ENCODE assay signal across 20 cellular contexts in the genomic region with DNA sequence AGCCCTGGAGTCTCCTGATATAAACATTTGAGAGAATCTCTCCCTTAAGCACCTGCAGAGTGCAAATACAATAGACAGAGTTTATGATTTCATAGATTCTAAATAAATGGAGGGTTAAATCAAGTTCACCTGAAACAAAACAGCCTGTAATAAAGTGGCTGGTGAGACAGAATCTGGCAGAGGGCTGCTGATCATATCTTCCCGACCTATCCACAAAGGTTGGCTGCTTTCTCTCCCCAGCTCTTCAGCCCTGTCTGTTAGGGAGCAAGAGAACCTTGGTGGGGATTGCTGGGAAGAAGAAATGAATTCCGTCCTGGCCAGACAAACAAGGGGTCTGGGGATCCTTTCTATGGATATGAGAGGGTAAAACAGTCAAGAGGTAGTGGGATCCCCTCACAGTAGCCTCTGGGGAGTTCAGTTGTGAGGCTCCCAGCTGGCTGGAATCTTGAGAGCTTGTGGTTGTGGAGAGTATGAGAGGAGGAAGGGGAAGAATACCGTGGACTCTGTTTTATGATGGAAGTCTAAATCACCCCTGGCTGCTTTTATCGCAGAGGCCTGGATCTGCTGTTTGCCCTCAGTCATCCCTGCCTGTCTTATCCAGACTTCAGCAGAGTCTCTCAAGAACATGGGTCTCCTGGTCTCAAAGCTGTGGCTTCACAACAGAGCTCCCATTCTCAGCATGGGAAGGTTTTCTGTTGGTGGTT.
A peak's percentile ranks its signal among the peaks of the same experiment; 100 is the strongest.
DNase-seq lines count a peak whose midpoint lies in the region; ATAC-seq and TF ChIP-seq lines count a peak whose summit lies in the region.
"Had no signal": no experiment of that assay in that cellular context is flagged by ENCODE, and none has a peak within 500 bp of the region (broad histone marks: within the 10 kb centered on the region; RNA-seq: fewer than 3 reads in every experiment).

No MANE protein-coding gene starts in this region.

- H3K9me3 ChIP-seq in mesodermal cell (ENCODE audit: control insufficient read depth, low read length) = no peaks in the 10 kb centered on the region
- H3K9me3 ChIP-seq: BE2C; BLaER1 treated with 17β-estradiol and CSF1 and Interleukin-3, amounts not matched to agents 10 nM and 100 nM had no signal

- peak overlapping the region; percentile 13 for H3K27ac ChIP-seq in mesodermal cell (ENCODE audit: low read depth, low read length, severe bottlenecking)
- H3K27ac ChIP-seq: 22Rv1; BLaER1 treated with 17β-estradiol and CSF1 and Interleukin-3, amounts not matched to agents 10 nM and 100 nM had no signal

- no peak overlapping the region for H3K27ac Mint-ChIP-seq in glutamatergic neuron (ENCODE audit: unreplicated experiment)
- H3K27ac Mint-ChIP-seq: CD14-positive monocyte; CD4-positive, alpha-beta T cell; CD8-positive, alpha-beta memory T cell; GM23338; H9 had no signal

- H3K36me3 ChIP-seq in mesodermal cell (ENCODE audit: control insufficient read depth, insufficient read depth, low read length) = no peaks in the 10 kb centered on the region
- H3K36me3 ChIP-seq: BE2C; BLaER1 treated with 17β-estradiol and CSF1 and Interleukin-3, amounts not matched to agents 10 nM and 100 nM had no signal

- 90 to 100% methylated on average over 2 of the region's 4 CpGs for WGBS in mesodermal cell (ENCODE audit: insufficient coverage in 2 of 2), 2 experiments

- no peak for TF ChIP-seq CTCF in glutamatergic neuron (IDR thresholded peaks at IDR 0.05; ENCODE audit: partially characterized antibody, unreplicated experiment)

- H3K27me3 Mint-ChIP-seq in glutamatergic neuron (ENCODE audit: unreplicated experiment) = no peaks in the 10 kb centered on the region
- H3K27me3 Mint-ChIP-seq: CD4-positive, alpha-beta T cell; CD8-positive, alpha-beta memory T cell had no signal

- no peaks in the 10 kb centered on the region for H3K4me1 ChIP-seq in mesodermal cell (ENCODE audit: control insufficient read depth, insufficient read depth, low read length, poor library complexity, severe bottlenecking)
- H3K4me1 ChIP-seq: BLaER1 treated with 17β-estradiol and CSF1 and Interleukin-3, amounts not matched to agents 10 nM and 100 nM had no signal

- ATAC-seq in HG03139 (IDR thresholded peaks at IDR 0.05; ENCODE audit: unreplicated experiment) = no peak
- ATAC-seq: GM23338, HCT116 had no signal

- no peaks in the 10 kb centered on the region for H3K9me3 Mint-ChIP-seq in glutamatergic neuron (ENCODE audit: unreplicated experiment)
- H3K9me3 Mint-ChIP-seq: CD4-positive, alpha-beta T cell; GM23338; H9 had no signal

- no peak overlapping the region for H3K4me3 Mint-ChIP-seq in glutamatergic neuron (ENCODE audit: unreplicated experiment)
- H3K4me3 Mint-ChIP-seq: CD14-positive monocyte; CD4-positive, alpha-beta T cell; CD8-positive, alpha-beta memory T cell; GM23338; H9 had no signal

- H3K36me3 Mint-ChIP-seq in glutamatergic neuron (ENCODE audit: unreplicated experiment) = no peaks in the 10 kb centered on the region
- H3K36me3 Mint-ChIP-seq: CD14-positive monocyte; CD8-positive, alpha-beta memory T cell had no signal

- no peak overlapping the region for H3K4me3 ChIP-seq in mesodermal cell (ENCODE audit: extremely low read depth, insufficient read depth, low read length, poor library complexity, severe bottlenecking)
- H3K4me3 ChIP-seq: BLaER1 treated with 17β-estradiol and CSF1 and Interleukin-3, amounts not matched to agents 10 nM and 100 nM; GM23338 had no signal

- H3K4me1 Mint-ChIP-seq in glutamatergic neuron (ENCODE audit: low read depth, unreplicated experiment) = no peaks in the 10 kb centered on the region
- H3K4me1 Mint-ChIP-seq: CD14-positive monocyte; CD8-positive, alpha-beta memory T cell; GM23338; H9 had no signal

- DNase-seq in NCI-H2196 (lab: John Stamatoyannopoulos, UW; ENCODE audit: unreplicated experiment) = peak; percentile 4
- no peak for DNase-seq in NCI-H2196 treated with DMSO at 0.1 percent for 48 hours (lab: John Stamatoyannopoulos, UW; ENCODE audit: unreplicated experiment)
- DNase-seq in SK-N-DZ (ENCODE audit: low spot score) = peak; percentile 84
- DNase-seq in glutamatergic neuron = no peak
- DNase-seq: AML-193; BE2C; CD4-positive, alpha-beta T cell; CD8-positive, alpha-beta memory T cell; DMS 273 treated with DMSO at 0.1 percent for 48 hours; DMS79; EL; GF-D8; H9 had no signal

Comparison
In these comparisons a context has a peak if more than half of its experiments do, and no peak if none do; other contexts are left out.
1. DNase-seq: peak in NCI-H2196 (single experiment) and SK-N-DZ (single experiment); none in NCI-H2196 treated with DMSO at 0.1 percent for 48 hours (single experiment) and glutamatergic neuron (single experiment).